Comparison of ENCODE assay signal across 1 cellular context in genomic region chr17:3965123-3965800, GRCh38.
TF ChIP-seq lines count a peak whose summit lies in the region.

No MANE protein-coding gene starts in this region.

TF ChIP-seq in H1, 55 proteins besides CTCF, POLR2A, EP300 and RAD21:
- TF ChIP-seq KDM4A (IDR thresholded peaks at IDR 0.05; ENCODE audit: low read depth, low read length, severe bottlenecking) (peak; percentile 9), E2F6 (IDR thresholded peaks at IDR 0.05) (0 out of 2 replicates have a peak, but pooled peaks have one; percentile 17), SP4 (IDR thresholded peaks at IDR 0.05; ENCODE audit: low read length) (no peak), GTF2F1 (IDR thresholded peaks at IDR 0.05; ENCODE audit: borderline replicate concordance, low read depth, low read length) (no peak)
- TF ChIP-seq, protein P1, sequence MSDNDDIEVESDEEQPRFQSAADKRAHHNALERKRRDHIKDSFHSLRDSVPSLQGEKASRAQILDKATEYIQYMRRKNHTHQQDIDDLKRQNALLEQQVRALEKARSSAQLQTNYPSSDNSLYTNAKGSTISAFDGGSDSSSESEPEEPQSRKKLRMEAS (IDR thresholded peaks at IDR 0.05), result 0 out of 2 replicates have a peak, but pooled peaks have one; percentile 12
